ENCODE assay signal across 18 cellular contexts in the genomic region with DNA sequence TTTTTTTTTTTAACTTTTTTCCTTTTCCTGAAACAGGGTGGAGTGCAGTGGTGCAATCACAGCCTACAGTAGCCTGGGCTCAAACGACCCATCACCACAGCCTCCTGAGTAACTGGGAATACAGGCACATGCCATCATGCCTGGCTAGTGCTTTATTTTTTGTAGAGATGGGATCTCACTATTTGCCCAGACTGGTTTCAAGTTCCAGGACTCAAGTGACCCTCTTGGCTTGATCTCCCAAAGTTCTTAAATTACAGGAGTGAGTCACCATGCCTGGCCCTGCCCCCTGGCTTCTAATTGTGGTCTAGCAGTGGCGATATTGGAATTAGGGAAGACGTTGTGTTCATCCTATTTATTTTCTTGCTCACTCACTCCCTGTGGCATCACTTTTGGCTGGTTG.
DNase-seq lines count a peak whose midpoint lies in the region; ATAC-seq and TF ChIP-seq lines count a peak whose summit lies in the region.
"Had no signal": no experiment of that assay in that cellular context is flagged by ENCODE, and none has a peak within 500 bp of the region (broad histone marks: within the 10 kb centered on the region; RNA-seq: fewer than 3 reads in every experiment).

No MANE protein-coding gene starts in this region.

- H2BK120ac ChIP-seq in H9 (ENCODE audit: low read depth, low read length, poor library complexity, severe bottlenecking), result no peak overlapping the region

- H3K9me3 Mint-ChIP-seq in H9 (peaks cover 14 to 16% of the 10 kb centered on the region in 2 experiments; a peak in 4 of 5 replicates), chondrocyte (ENCODE audit: low read depth) (peaks cover 21% of the 10 kb centered on the region), HFFc6 (peaks cover 52% of the 10 kb centered on the region)
- peaks cover 28% of the 10 kb centered on the region for H3K9me3 Mint-ChIP-seq in activated CD4-positive, alpha-beta memory T cell treated with anti-CD3 and anti-CD28 coated beads for 36 hours

- no peak overlapping the region for H2BK12ac ChIP-seq in H9 (ENCODE audit: insufficient read length, low read depth, low read length)

- no peak overlapping the region for H2AK5ac ChIP-seq in H9 (ENCODE audit: insufficient read length, low read length)

- intact Hi-C loops in activated CD4-positive, alpha-beta memory T cell treated with anti-CD3 and anti-CD28 coated beads for 36 hours (cut with micrococcal nuclease), result no loop called here

- H3K79me1 ChIP-seq in H9 (ENCODE audit: insufficient read depth, low read depth, low read length, poor library complexity, severe bottlenecking), result no peaks in the 10 kb centered on the region

- peak; percentile 56 for DNase-seq in H9
- peak; percentile 47 for DNase-seq in NCI-H2196 (lab: John Stamatoyannopoulos, UW; ENCODE audit: unreplicated experiment)
- DNase-seq in chondrocyte (ENCODE audit: low spot score), result no peak
- DNase-seq in smooth muscle cell of the brain vasculature (ENCODE audit: low read depth, low spot score), result peak; percentile 35
- DNase-seq in activated CD4-positive, alpha-beta memory T cell treated with anti-CD3 and anti-CD28 coated beads for 36 hours, result no peak
- no peak for DNase-seq in HFFc6
- DNase-seq: activated T-cell treated with anti-CD3 and anti-CD28 coated beads, Interleukin-2, amount 50 U/mL, for 1 hour; CD8-positive, alpha-beta T cell; cortex of kidney; hippocampal formation; left ventricle myocardium superior; NCI-H2227 treated with DMSO at 0.1 percent for 48 hours; right lobe of liver; stimulated activated naive B cell treated with anti-CD40 and anti-IgM and Interleukin-4, amounts not matched to agents 10 μg/mL and 1 μg/mL and 100 μg/mL, for 72 hours; uterus had no signal

- no peaks in the 10 kb centered on the region for H3K23me2 ChIP-seq in H9 (ENCODE audit: insufficient read length, low read depth, low read length, poor library complexity, severe bottlenecking)

- H3K27ac Mint-ChIP-seq in H9 (peak overlapping the region in 1 of 3 experiments; percentile 1; a peak in 1 of 7 replicates), chondrocyte (ENCODE audit: unreplicated experiment) (no peak overlapping the region), HFFc6 (no peak overlapping the region)
- H3K27ac Mint-ChIP-seq in activated CD4-positive, alpha-beta memory T cell treated with anti-CD3 and anti-CD28 coated beads for 36 hours, result no peak overlapping the region
- H3K27ac Mint-ChIP-seq: CD8-positive, alpha-beta T cell; nephron; stimulated activated naive B cell treated with anti-CD40 and anti-IgM and Interleukin-4, amounts not matched to agents 10 μg/mL and 1 μg/mL and 100 μg/mL, for 72 hours had no signal

- POLR2A ChIA-PET in activated CD4-positive, alpha-beta memory T cell treated with anti-CD3 and anti-CD28 coated beads for 36 hours (lab: Charles Lee), result no interaction called here

- H3K4me3 Mint-ChIP-seq in H9 (no peak overlapping the region), chondrocyte (ENCODE audit: unreplicated experiment) (no peak overlapping the region), HFFc6 (no peak overlapping the region)
- H3K4me3 Mint-ChIP-seq in activated CD4-positive, alpha-beta memory T cell treated with anti-CD3 and anti-CD28 coated beads for 36 hours, result no peak overlapping the region
- H3K4me3 Mint-ChIP-seq: CD8-positive, alpha-beta T cell; nephron; stimulated activated naive B cell treated with anti-CD40 and anti-IgM and Interleukin-4, amounts not matched to agents 10 μg/mL and 1 μg/mL and 100 μg/mL, for 72 hours had no signal

- peak overlapping the region; percentile 48 for H2AFZ ChIP-seq in H9 (ENCODE audit: low read length)

- H2BK5ac ChIP-seq in H9 (ENCODE audit: insufficient read length, low read length), result no peak overlapping the region

- H2BK20ac ChIP-seq in H9 (ENCODE audit: low read depth, low read length, poor library complexity, severe bottlenecking), result no peak overlapping the region

- peaks cover 0 to 7% of the 10 kb centered on the region in 2 experiments; a peak in 1 of 4 replicates for H3K4me1 Mint-ChIP-seq in H9
- H3K4me1 Mint-ChIP-seq in chondrocyte (ENCODE audit: low read depth), result peaks cover 4% of the 10 kb centered on the region
- no peaks in the 10 kb centered on the region for H3K4me1 Mint-ChIP-seq in activated CD4-positive, alpha-beta memory T cell treated with anti-CD3 and anti-CD28 coated beads for 36 hours (ENCODE audit: low read depth)
- no peaks in the 10 kb centered on the region for H3K4me1 Mint-ChIP-seq in HFFc6 (ENCODE audit: low read depth)
- H3K4me1 Mint-ChIP-seq: nephron; stimulated activated naive B cell treated with anti-CD40 and anti-IgM and Interleukin-4, amounts not matched to agents 10 μg/mL and 1 μg/mL and 100 μg/mL, for 72 hours had no signal

- CTCF ChIA-PET in activated CD4-positive, alpha-beta memory T cell treated with anti-CD3 and anti-CD28 coated beads for 36 hours (lab: Charles Lee), result no interaction called here

- peak; percentile 51; the same call in 2 of the 3 replicates for TF ChIP-seq CTCF in H9 (conservative IDR thresholded peaks at IDR 0.05)
- TF ChIP-seq CTCF in chondrocyte (IDR thresholded peaks at IDR 0.05), result peak; percentile 39
- no peak for TF ChIP-seq CTCF in HFFc6 (IDR thresholded peaks at IDR 0.05)

- H3T11ph ChIP-seq in H9 (ENCODE audit: low read length), result no peak overlapping the region

- no peaks in the 10 kb centered on the region for H3K27me3 ChIP-seq in H9 (ENCODE audit: insufficient read depth, low read length)
- H3K27me3 ChIP-seq: right lobe of liver, uterus had no signal

- H3K4me1 ChIP-seq in H9 (ENCODE audit: insufficient read depth, low read length), result no peaks in the 10 kb centered on the region
- H3K4me1 ChIP-seq: right lobe of liver, uterus had no signal

- no peak overlapping the region for H3K56ac ChIP-seq in H9 (ENCODE audit: insufficient read length, low read depth, low read length)

- H3K4ac ChIP-seq in H9 (ENCODE audit: low read depth, low read length), result no peak overlapping the region

- no peak overlapping the region for H3K27ac ChIP-seq in H9 (ENCODE audit: insufficient read length, low read depth, low read length)
- H3K27ac ChIP-seq: HL-60, right lobe of liver, uterus had no signal

- H4K91ac ChIP-seq in H9 (ENCODE audit: insufficient read length, low read depth, low read length), result no peak overlapping the region

- H3K9ac ChIP-seq in H9 (ENCODE audit: extremely low read depth, insufficient read length, low read length), result no peak overlapping the region

- WGBS in H9 (ENCODE audit: extremely low coverage, insufficient read length, low lambda C conversion rate), result no CpG with 5 or more reads among the region's 3 CpGs

- no peaks in the 10 kb centered on the region; the same call in 1 of the 2 replicates for H3K27me3 Mint-ChIP-seq in H9 (ENCODE audit: low read depth)
- no peaks in the 10 kb centered on the region for H3K27me3 Mint-ChIP-seq in chondrocyte (ENCODE audit: low read depth)
- no peaks in the 10 kb centered on the region for H3K27me3 Mint-ChIP-seq in activated CD4-positive, alpha-beta memory T cell treated with anti-CD3 and anti-CD28 coated beads for 36 hours
- H3K27me3 Mint-ChIP-seq in HFFc6 (ENCODE audit: insufficient read depth), result no peaks in the 10 kb centered on the region
- H3K27me3 Mint-ChIP-seq: stimulated activated naive B cell treated with anti-CD40 and anti-IgM and Interleukin-4, amounts not matched to agents 10 μg/mL and 1 μg/mL and 100 μg/mL, for 72 hours had no signal

- H3K36me3 Mint-ChIP-seq in H9 (ENCODE audit: insufficient read depth in 1 of 3, low read depth in 3 of 3), result peaks cover 6 to 29% (median 14%) of the 10 kb centered on the region in 3 experiments
- H3K36me3 Mint-ChIP-seq in chondrocyte (ENCODE audit: low read depth), result peaks cover 3% of the 10 kb centered on the region
- no peaks in the 10 kb centered on the region for H3K36me3 Mint-ChIP-seq in activated CD4-positive, alpha-beta memory T cell treated with anti-CD3 and anti-CD28 coated beads for 36 hours
- peaks cover 4% of the 10 kb centered on the region; the same call in 1 of the 2 replicates for H3K36me3 Mint-ChIP-seq in HFFc6 (ENCODE audit: low read depth)
- H3K36me3 Mint-ChIP-seq: CD8-positive, alpha-beta T cell; stimulated activated naive B cell treated with anti-CD40 and anti-IgM and Interleukin-4, amounts not matched to agents 10 μg/mL and 1 μg/mL and 100 μg/mL, for 72 hours had no signal

- no peak overlapping the region for H3K23ac ChIP-seq in H9 (ENCODE audit: insufficient read length, low read depth, low read length)

- H2BK15ac ChIP-seq in H9 (ENCODE audit: low read depth, low read length), result no peak overlapping the region

- H4K5ac ChIP-seq in H9 (ENCODE audit: insufficient read length, low read depth, low read length), result no peak overlapping the region

- H3K79me2 ChIP-seq in H9 (ENCODE audit: insufficient read depth, low read length), result no peaks in the 10 kb centered on the region

- H3K14ac ChIP-seq in H9 (ENCODE audit: insufficient read depth, low read length), result no peak overlapping the region

- H3K9me3 ChIP-seq in H9 (ENCODE audit: control insufficient read depth, low read depth, low read length), result no peaks in the 10 kb centered on the region
- H3K9me3 ChIP-seq: right lobe of liver, uterus had no signal

- H4K8ac ChIP-seq in H9 (replicated peaks; ENCODE audit: insufficient read length, low read depth, low read length), result no peak overlapping the region

- no peak overlapping the region for H3K18ac ChIP-seq in H9 (ENCODE audit: insufficient read length, low read depth, low read length)

- ATAC-seq in HG02763 (IDR thresholded peaks at IDR 0.05; ENCODE audit: unreplicated experiment), result no peak
- ATAC-seq: CD8-positive, alpha-beta T cell; left ventricle myocardium superior; right lobe of liver; stimulated activated naive B cell treated with anti-CD40 and anti-IgM and Interleukin-4, amounts not matched to agents 10 μg/mL and 1 μg/mL and 100 μg/mL, for 72 hours had no signal

- H3K4me2 ChIP-seq in H9 (ENCODE audit: insufficient read depth, insufficient read length, low read length), result no peak overlapping the region

- no peaks in the 10 kb centered on the region for H4K20me1 ChIP-seq in H9 (ENCODE audit: control insufficient read depth, insufficient read depth, insufficient read length)

Comparison
In these comparisons a context has a peak if more than half of its experiments do, and no peak if none do; other contexts are left out.
1. DNase-seq: peak in H9 (single experiment), NCI-H2196 (single experiment) and smooth muscle cell of the brain vasculature (single experiment); none in chondrocyte (single experiment), activated CD4-positive, alpha-beta memory T cell treated with anti-CD3 and anti-CD28 coated beads for 36 hours (single experiment) and HFFc6 (single experiment).